Comparison of ENCODE assay signal across 23 cellular contexts in the genomic region with DNA sequence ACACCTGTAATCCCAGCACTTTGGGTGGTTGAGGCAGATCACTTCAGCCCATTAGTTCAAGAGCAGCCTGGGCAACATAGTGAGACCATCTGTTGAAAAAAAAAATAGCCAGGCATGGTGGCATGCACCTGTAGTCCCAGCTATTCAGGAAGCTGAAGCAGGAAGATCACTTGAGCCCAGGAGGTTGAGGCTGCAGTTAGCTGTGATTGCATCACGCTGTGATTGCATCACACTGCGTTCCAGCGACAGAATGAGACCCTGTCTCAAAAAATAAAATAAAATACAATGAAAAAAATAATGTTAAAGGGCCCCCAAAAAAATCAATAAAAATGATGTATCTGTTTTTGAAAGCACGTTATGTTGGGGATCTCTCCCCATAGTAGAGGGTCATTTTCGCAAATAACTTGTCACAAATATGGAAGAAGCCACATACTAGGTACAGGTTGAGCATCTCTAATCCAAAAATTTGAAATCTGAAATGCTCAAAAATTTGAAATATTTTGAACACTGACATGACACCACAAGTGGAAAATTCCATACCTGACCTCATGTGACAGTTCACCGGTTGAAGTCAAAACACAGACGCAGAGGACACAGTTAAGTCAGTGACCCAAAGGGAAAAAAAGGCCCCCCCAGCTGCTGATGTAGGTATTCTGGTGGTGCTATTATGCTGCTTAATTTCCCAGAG.
"Had no signal": no experiment of that assay in that cellular context is flagged by ENCODE, and none has a peak within 500 bp of the region (broad histone marks: within the 10 kb centered on the region; RNA-seq: fewer than 3 reads in every experiment).

No MANE protein-coding gene starts in this region.

- H3K4me1 ChIP-seq: prostate gland, testis, uterus had no signal

- H3K27ac ChIP-seq: foreskin keratinocyte, hepatocyte, left ventricle myocardium inferior, neural progenitor cell, prostate gland, testis, uterus had no signal

- H3K9me3 ChIP-seq: left ventricle myocardium inferior, prostate gland, testis, uterus had no signal

- ATAC-seq: activated CD8-positive, alpha-beta memory T cell treated with anti-CD3 and anti-CD28 coated beads, Interleukin-2, amount 10 ng/mL, durations not matched to agents 7 days and 5 days; activated CD8-positive, alpha-beta T cell treated with anti-CD3 and anti-CD28 coated beads for 36 hours; foreskin keratinocyte; naive thymus-derived CD8-positive, alpha-beta T cell had no signal

- H2AFZ ChIP-seq: hepatocyte, neural progenitor cell had no signal

- DNase-seq: activated CD4-positive, alpha-beta T cell treated with anti-CD3 and anti-CD28 coated beads, Interleukin-2, amount 10 ng/mL, durations not matched to agents 7 days and 5 days; activated CD8-positive, alpha-beta memory T cell treated with anti-CD3 and anti-CD28 coated beads, Interleukin-2, amount 10 ng/mL, durations not matched to agents 7 days and 5 days; activated CD8-positive, alpha-beta T cell treated with anti-CD3 and anti-CD28 coated beads for 36 hours; activated effector memory CD4-positive, alpha-beta T cell treated with anti-CD3 and anti-CD28 coated beads, Interleukin-2, amount 50 U/mL, for 16 hours; activated naive CD4-positive, alpha-beta T cell treated with anti-CD3 and anti-CD28 coated beads, Interleukin-2, amount 50 U/mL, for 16 hours; activated T-cell treated with anti-CD3 and anti-CD28 coated beads for 4 hours; aorta; caudate nucleus; effector CD4-positive, alpha-beta T cell; foreskin keratinocyte; immature natural killer cell; kidney glomerular epithelial cell; left ventricle myocardium inferior; mammary epithelial cell; naive thymus-derived CD8-positive, alpha-beta T cell; stimulated activated CD4-positive, alpha-beta T cell treated with anti-CD3 and anti-CD28 coated beads, Interleukin-4, amount 100 ng/mL, for 1 hour; stimulated activated naive CD4-positive, alpha-beta T cell; T1000; testis; uterus had no signal

- H3K4me2 ChIP-seq: hepatocyte, neural progenitor cell had no signal

- H3K4me3 ChIP-seq: hepatocyte, left ventricle myocardium inferior, neural progenitor cell, prostate gland, testis, uterus had no signal

- H3K9ac ChIP-seq: neural progenitor cell had no signal

- H3K27me3 ChIP-seq: foreskin keratinocyte, hepatocyte, neural progenitor cell, testis, uterus had no signal

- H3K36me3 ChIP-seq: neural progenitor cell, prostate gland, uterus had no signal
